25 cellular contexts compared by ENCODE assay signal in the genomic region with DNA sequence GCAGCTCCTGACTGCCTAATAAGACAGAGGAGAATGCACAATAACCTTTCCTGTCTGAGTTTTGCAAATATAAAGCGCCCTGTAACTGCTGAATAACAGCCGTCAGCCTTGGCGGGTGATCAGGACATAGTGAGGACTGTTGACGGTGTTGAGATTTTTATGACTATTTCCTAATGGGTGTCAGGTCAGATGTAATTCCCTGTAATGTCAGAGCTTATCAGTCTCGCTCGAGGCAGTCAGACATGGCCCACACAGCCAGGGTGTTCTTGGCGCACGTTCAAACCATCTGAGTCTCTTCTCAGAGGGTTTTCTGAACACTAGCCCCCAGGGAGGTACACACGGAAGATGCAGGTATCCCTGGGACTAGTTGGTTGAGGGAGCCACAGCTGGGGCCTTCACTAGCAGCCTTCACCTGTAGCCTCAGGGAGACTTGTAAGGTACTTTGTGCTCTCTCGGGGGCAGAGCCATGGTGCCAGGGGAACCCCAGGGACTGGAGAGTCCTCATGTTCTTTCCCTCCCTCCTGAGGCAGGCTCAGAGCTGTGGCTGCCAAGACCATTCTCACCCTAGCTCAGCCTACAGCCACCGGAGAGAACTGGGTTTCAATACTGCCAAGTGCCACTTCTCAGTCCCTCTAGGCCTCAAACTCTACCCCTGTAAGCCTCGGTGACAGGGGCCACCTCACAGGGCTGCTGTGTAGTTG.
DNase-seq lines count a peak whose midpoint lies in the region; ATAC-seq and TF ChIP-seq lines count a peak whose summit lies in the region.
"Had no signal": no experiment of that assay in that cellular context is flagged by ENCODE, and none has a peak within 500 bp of the region (broad histone marks: within the 10 kb centered on the region; RNA-seq: fewer than 3 reads in every experiment).

No MANE protein-coding gene starts in this region.

- no peak overlapping the region for H3K27ac Mint-ChIP-seq in glutamatergic neuron (ENCODE audit: unreplicated experiment)
- H3K27ac Mint-ChIP-seq: CD8-positive, alpha-beta T cell had no signal

- H3K27me3 Mint-ChIP-seq in glutamatergic neuron (ENCODE audit: unreplicated experiment), result peaks cover 9% of the 10 kb centered on the region

- peak in 5 of 8 donors; percentile 16 to 71 (median 62) for ATAC-seq in heart right ventricle
- no peak for ATAC-seq in activated CD4-positive, CD25-positive, alpha-beta regulatory T cell treated with anti-CD3 and anti-CD28 coated beads, Interleukin-2, amount 50 U/mL, for 24 hours
- ATAC-seq in HG03521 (IDR thresholded peaks at IDR 0.05; ENCODE audit: unreplicated experiment), result no peak
- ATAC-seq: CD8-positive, alpha-beta T cell; HCT116 had no signal

- H3K9me3 ChIP-seq in HEK293 (ENCODE audit: control insufficient read depth, insufficient read depth, low read depth, low read length) (peaks cover 19% of the 10 kb centered on the region), heart right ventricle (peaks cover 0 to 8% (median 0%) of the 10 kb centered on the region in 11 donors)
- H3K9me3 ChIP-seq: MG63 had no signal

- H3K4me3 ChIP-seq in HEK293 (ENCODE audit: low read depth, low read length), result no peak overlapping the region
- no peak overlapping the region for H3K4me3 ChIP-seq in heart right ventricle
- H3K4me3 ChIP-seq: MG63, PC-9 had no signal

- TF ChIP-seq CTCF in HEK293 (tag by site-specific recombination; IDR thresholded peaks at IDR 0.05), result no peak
- no peak for TF ChIP-seq CTCF in heart right ventricle (IDR thresholded peaks at IDR 0.05)
- TF ChIP-seq CTCF in glutamatergic neuron (IDR thresholded peaks at IDR 0.05; ENCODE audit: partially characterized antibody, unreplicated experiment), result no peak

- 55 to 61% methylated on average over 12 of the region's 12 CpGs for WGBS in heart right ventricle, 2 donors

- CTCF ChIA-PET in HEK293 (lab: Yijun Ruan, JAX), result interaction anchor here (0.6 to 1.6 kb wide), 3 partner anchors 14 to 121 kb away, joined by 4 to 5 read pairs (median 4); no protein-coding TSS in a partner anchor

- H3K36me3 ChIP-seq in HEK293 (ENCODE audit: control insufficient read depth in 2 of 2, insufficient read depth in 1 of 2, low read length in 2 of 2) (no peaks in the 10 kb centered on the region), heart right ventricle (no peaks in the 10 kb centered on the region)
- H3K36me3 ChIP-seq: MG63 had no signal

- peak overlapping the region; percentile 64 for H3K27ac ChIP-seq in HEK293 (ENCODE audit: extremely low read depth, low read depth, low read length)
- no peak overlapping the region for H3K27ac ChIP-seq in heart right ventricle
- H3K27ac ChIP-seq: PC-9 had no signal

- DNase-seq in heart right ventricle (no peak), left kidney (ENCODE audit: low read depth, low spot score) (peak; percentile 24), retina (peak; percentile 40), glutamatergic neuron (no peak)
- DNase-seq in activated T-cell treated with anti-CD3 and anti-CD28 coated beads, Interleukin-2, amount 50 U/mL, for 48 hours, result no peak
- DNase-seq: AML-193; C1 segment of cervical spinal cord; Calu3; CD8-positive, alpha-beta T cell; DMS153; GOT3; Kasumi-1; MG63; NCI-H1048; NCI-H1436; NCI-H1930; NCI-H226; NCI-H510A treated with DMSO at 0.1 percent for 48 hours; NCI-H748 treated with DMSO at 0.1 percent for 48 hours; PC-9; RPMI8226 had no signal

- intact Hi-C loops in heart right ventricle (cut with DNase I), result no loop called here

- H3K4me1 ChIP-seq in HEK293 (ENCODE audit: control insufficient read depth, insufficient read depth, low read length) (peaks cover 14% of the 10 kb centered on the region), heart right ventricle (peaks cover 0 to 6% (median 0%) of the 10 kb centered on the region in 9 donors)

- peaks cover 3% of the 10 kb centered on the region for H3K9me3 Mint-ChIP-seq in glutamatergic neuron (ENCODE audit: unreplicated experiment)

- H3K36me3 Mint-ChIP-seq in glutamatergic neuron (ENCODE audit: unreplicated experiment), result no peaks in the 10 kb centered on the region
- H3K36me3 Mint-ChIP-seq: CD8-positive, alpha-beta T cell had no signal

- H3K27me3 ChIP-seq in heart right ventricle, result peaks cover 0 to 4% (median 0%) of the 10 kb centered on the region in 7 donors
- H3K27me3 ChIP-seq: MG63 had no signal

- H3K4me3 Mint-ChIP-seq in glutamatergic neuron (ENCODE audit: unreplicated experiment), result no peak overlapping the region
- H3K4me3 Mint-ChIP-seq: CD8-positive, alpha-beta T cell had no signal

- H3K4me1 Mint-ChIP-seq in glutamatergic neuron (ENCODE audit: low read depth, unreplicated experiment), result no peaks in the 10 kb centered on the region

- POLR2A ChIA-PET in HEK293 (lab: Yijun Ruan, JAX), result no interaction called here

TF ChIP-seq in HEK293, 187 proteins besides CTCF, POLR2A, EP300 and RAD21 (continues in another document):
- TF ChIP-seq ZBTB6 (tag by site-specific recombination; IDR thresholded peaks at IDR 0.05) (no peak), ZNF623 (tag by site-specific recombination; IDR thresholded peaks at IDR 0.05) (no peak), ZNF510 (tag by site-specific recombination; IDR thresholded peaks at IDR 0.05; ENCODE audit: insufficient replicate concordance) (no peak), ZNF529 (tag by site-specific recombination; IDR thresholded peaks at IDR 0.05; ENCODE audit: insufficient replicate concordance) (no peak), ZNF223 (tag by site-specific recombination; IDR thresholded peaks at IDR 0.05) (no peak), ZNF544 (tag by site-specific recombination; IDR thresholded peaks at IDR 0.05) (no peak), ZNF132 (tag by site-specific recombination; IDR thresholded peaks at IDR 0.05; ENCODE audit: borderline replicate concordance) (no peak), ZNF214 (tag by site-specific recombination; IDR thresholded peaks at IDR 0.05; ENCODE audit: borderline replicate concordance) (no peak), ZNF626 (tag by site-specific recombination; IDR thresholded peaks at IDR 0.05) (no peak), ZNF639 (tag by site-specific recombination; IDR thresholded peaks at IDR 0.05) (no peak), ZNF362 (tag by site-specific recombination; IDR thresholded peaks at IDR 0.05) (no peak), GLIS1 (tag by site-specific recombination; IDR thresholded peaks at IDR 0.05) (peak; percentile 98), ZNF677 (tag by site-specific recombination; IDR thresholded peaks at IDR 0.05) (no peak), ZFP3 (tag by site-specific recombination; IDR thresholded peaks at IDR 0.05; ENCODE audit: low read depth) (no peak), SP3 (tag by site-specific recombination; IDR thresholded peaks at IDR 0.05) (no peak)
- TF ChIP-seq, protein P1, sequence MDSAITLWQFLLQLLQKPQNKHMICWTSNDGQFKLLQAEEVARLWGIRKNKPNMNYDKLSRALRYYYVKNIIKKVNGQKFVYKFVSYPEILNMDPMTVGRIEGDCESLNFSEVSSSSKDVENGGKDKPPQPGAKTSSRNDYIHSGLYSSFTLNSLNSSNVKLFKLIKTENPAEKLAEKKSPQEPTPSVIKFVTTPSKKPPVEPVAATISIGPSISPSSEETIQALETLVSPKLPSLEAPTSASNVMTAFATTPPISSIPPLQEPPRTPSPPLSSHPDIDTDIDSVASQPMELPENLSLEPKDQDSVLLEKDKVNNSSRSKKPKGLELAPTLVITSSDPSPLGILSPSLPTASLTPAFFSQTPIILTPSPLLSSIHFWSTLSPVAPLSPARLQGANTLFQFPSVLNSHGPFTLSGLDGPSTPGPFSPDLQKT (IDR thresholded peaks at IDR 0.05; ENCODE audit: borderline replicate concordance, low read depth, low read length), result no peak
- TF ChIP-seq, protein P2, sequence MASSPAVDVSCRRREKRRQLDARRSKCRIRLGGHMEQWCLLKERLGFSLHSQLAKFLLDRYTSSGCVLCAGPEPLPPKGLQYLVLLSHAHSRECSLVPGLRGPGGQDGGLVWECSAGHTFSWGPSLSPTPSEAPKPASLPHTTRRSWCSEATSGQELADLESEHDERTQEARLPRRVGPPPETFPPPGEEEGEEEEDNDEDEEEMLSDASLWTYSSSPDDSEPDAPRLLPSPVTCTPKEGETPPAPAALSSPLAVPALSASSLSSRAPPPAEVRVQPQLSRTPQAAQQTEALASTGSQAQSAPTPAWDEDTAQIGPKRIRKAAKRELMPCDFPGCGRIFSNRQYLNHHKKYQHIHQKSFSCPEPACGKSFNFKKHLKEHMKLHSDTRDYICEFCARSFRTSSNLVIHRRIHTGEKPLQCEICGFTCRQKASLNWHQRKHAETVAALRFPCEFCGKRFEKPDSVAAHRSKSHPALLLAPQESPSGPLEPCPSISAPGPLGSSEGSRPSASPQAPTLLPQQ (tag by site-specific recombination; IDR thresholded peaks at IDR 0.05), result peak; percentile 62; the same call in 1 of the 2 replicates

Comparison
In these comparisons a context has a peak if more than half of its experiments do, and no peak if none do; other contexts are left out.
1. ATAC-seq: peak in heart right ventricle (5 of 8); none in activated CD4-positive, CD25-positive, alpha-beta regulatory T cell treated with anti-CD3 and anti-CD28 coated beads, Interleukin-2, amount 50 U/mL, for 24 hours (0 of 2) and HG03521 (single experiment).
2. DNase-seq: peak in left kidney (single experiment) and retina (single experiment); none in heart right ventricle (0 of 2), glutamatergic neuron (single experiment) and activated T-cell treated with anti-CD3 and anti-CD28 coated beads, Interleukin-2, amount 50 U/mL, for 48 hours (0 of 2).